In the genomic region with DNA sequence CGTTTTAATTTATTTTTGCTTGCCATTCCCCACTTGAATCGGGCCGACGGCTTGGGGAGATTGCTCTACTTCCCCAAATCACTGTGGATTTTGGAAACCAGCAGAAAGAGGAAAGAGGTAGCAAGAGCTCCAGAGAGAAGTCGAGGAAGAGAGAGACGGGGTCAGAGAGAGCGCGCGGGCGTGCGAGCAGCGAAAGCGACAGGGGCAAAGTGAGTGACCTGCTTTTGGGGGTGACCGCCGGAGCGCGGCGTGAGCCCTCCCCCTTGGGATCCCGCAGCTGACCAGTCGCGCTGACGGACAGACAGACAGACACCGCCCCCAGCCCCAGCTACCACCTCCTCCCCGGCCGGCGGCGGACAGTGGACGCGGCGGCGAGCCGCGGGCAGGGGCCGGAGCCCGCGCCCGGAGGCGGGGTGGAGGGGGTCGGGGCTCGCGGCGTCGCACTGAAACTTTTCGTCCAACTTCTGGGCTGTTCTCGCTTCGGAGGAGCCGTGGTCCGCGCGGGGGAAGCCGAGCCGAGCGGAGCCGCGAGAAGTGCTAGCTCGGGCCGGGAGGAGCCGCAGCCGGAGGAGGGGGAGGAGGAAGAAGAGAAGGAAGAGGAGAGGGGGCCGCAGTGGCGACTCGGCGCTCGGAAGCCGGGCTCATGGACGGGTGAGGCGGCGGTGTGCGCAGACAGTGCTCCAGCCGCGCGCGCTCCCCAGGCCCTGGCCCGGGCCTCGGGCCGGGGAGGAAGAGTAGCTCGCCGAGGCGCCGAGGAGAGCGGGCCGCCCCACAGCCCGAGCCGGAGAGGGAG, we compare ENCODE assay signal across 8 cellular contexts. TPM values are rescaled to one million over a fixed set of nuclear protein-coding genes. Genes with fewer than 3 reads are reported as not detected.
DNase-seq lines count a peak whose midpoint lies in the region; ATAC-seq, FAIRE-seq and TF ChIP-seq lines count a peak whose summit lies in the region.

No MANE protein-coding gene starts in this region.

- CTCF ChIA-PET in activated CD8-positive, alpha-beta T cell treated with anti-CD3 and anti-CD28 coated beads for 36 hours (lab: Charles Lee), result interaction anchor here (0.8 to 4.5 kb wide), 29 partner anchors 11 to 535 kb away, joined by 3 to 81 read pairs (median 8); partner anchors contain the start of genes GTPBP2 and MRPS18A
- CTCF ChIA-PET in endothelial cell of umbilical vein (lab: Charles Lee), result interaction anchor here (0.8 to 4.6 kb wide), 35 partner anchors 10 to 422 kb away, joined by 3 to 245 read pairs (median 5); partner anchors contain the start of genes MRPS18A and RSPH9

- peak overlapping the region; percentile 11 to 35 for H2BK12ac ChIP-seq in mesenchymal stem cell (ENCODE audit: low read length in 2 of 2)

- WGBS in mesenchymal stem cell, result under 1% methylated on average over 59 of the region's 84 CpGs

- H2AFZ ChIP-seq in endothelial cell of umbilical vein (ENCODE audit: low read depth, low read length) (peak overlapping the region; percentile 43), mesenchymal stem cell (ENCODE audit: low read depth, low read length) (peak overlapping the region; percentile 6)

- intact Hi-C loops in activated CD8-positive, alpha-beta T cell treated with anti-CD3 and anti-CD28 coated beads for 36 hours (cut with micrococcal nuclease), result loop anchor here (5.0 kb wide), 1 partner anchor 48 kb away; no protein-coding TSS in a partner anchor
- intact Hi-C loops in endothelial cell of umbilical vein (cut with micrococcal nuclease), result loop anchor here (1.0 to 5.0 kb wide), 6 partner anchors 47 to 287 kb away; no protein-coding TSS in a partner anchor

- H3K9ac ChIP-seq in endothelial cell of umbilical vein (replicated peaks; ENCODE audit: extremely low read depth, insufficient read depth, low read length), result peak overlapping the region; percentile 90
- H3K9ac ChIP-seq in mesenchymal stem cell (ENCODE audit: low read length), result peak overlapping the region; percentile 98

- H3K27me3 Mint-ChIP-seq in activated CD8-positive, alpha-beta T cell treated with anti-CD3 and anti-CD28 coated beads for 36 hours, result peaks cover 2% of the 10 kb centered on the region
- H3K27me3 Mint-ChIP-seq in stimulated activated naive CD8-positive, alpha-beta T cell treated with anti-CD3 and anti-CD28 coated beads, Interleukin-15, amount 100 ng/mL, for 72 hours, result no peaks in the 10 kb centered on the region

- TF ChIP-seq CTCF in activated CD8-positive, alpha-beta T cell treated with anti-CD3 and anti-CD28 coated beads for 36 hours (IDR thresholded peaks at IDR 0.05), result no peak
- TF ChIP-seq CTCF in endothelial cell of umbilical vein (IDR thresholded peaks at IDR 0.05; ENCODE audit: extremely low read depth in 1 of 2, insufficient read depth in 1 of 2, low read depth in 1 of 2, low read length in 2 of 2), result no peak

- H3K79me2 ChIP-seq in endothelial cell of umbilical vein (ENCODE audit: control insufficient read depth, insufficient read depth, low read length), result peaks cover 16% of the 10 kb centered on the region

- H3K27ac Mint-ChIP-seq in activated CD8-positive, alpha-beta T cell treated with anti-CD3 and anti-CD28 coated beads for 36 hours, result peak overlapping the region; percentile 93
- peak overlapping the region; percentile 84 to 100 for H3K27ac Mint-ChIP-seq in stimulated activated naive CD8-positive, alpha-beta T cell treated with anti-CD3 and anti-CD28 coated beads, Interleukin-15, amount 100 ng/mL, for 72 hours

- peak overlapping the region; percentile 71 for H3K27ac ChIP-seq in endothelial cell of umbilical vein (ENCODE audit: insufficient read depth, low read depth, low read length)
- peak overlapping the region; percentile 84 for H3K27ac ChIP-seq in mesenchymal stem cell (ENCODE audit: low read length, poor library complexity, severe bottlenecking)

- H3K79me1 ChIP-seq in mesenchymal stem cell (replicated peaks; ENCODE audit: low read length, poor library complexity, severe bottlenecking), result peaks cover 2% of the 10 kb centered on the region

- peak overlapping the region; percentile 63 for H2BK15ac ChIP-seq in mesenchymal stem cell (ENCODE audit: low read depth, poor library complexity, severe bottlenecking)

- H4K8ac ChIP-seq in mesenchymal stem cell (ENCODE audit: low read length), result no peak overlapping the region

- ATAC-seq in activated CD8-positive, alpha-beta T cell treated with anti-CD3 and anti-CD28 coated beads for 36 hours, result peak; percentile 11
- ATAC-seq in stimulated activated naive CD8-positive, alpha-beta T cell treated with anti-CD3 and anti-CD28 coated beads, Interleukin-15, amount 100 ng/mL, for 72 hours, result no peak
- no peak for ATAC-seq in GM18517 (IDR thresholded peaks at IDR 0.05; ENCODE audit: unreplicated experiment)

- no peaks in the 10 kb centered on the region for H4K20me1 ChIP-seq in endothelial cell of umbilical vein (replicated peaks; ENCODE audit: control insufficient read depth, extremely low read depth, insufficient read depth, low read length)

- peak overlapping the region; percentile 75 to 86 (median 81) for H3K4me3 ChIP-seq in endothelial cell of umbilical vein (replicated peaks in 1 of 3; ENCODE audit: insufficient read depth in 1 of 3, low read depth in 1 of 3, low read length in 3 of 3)
- peak overlapping the region; percentile 94 to 96 for H3K4me3 ChIP-seq in mesenchymal stem cell (ENCODE audit: insufficient read depth in 1 of 2, low read depth in 1 of 2, low read length in 2 of 2)

- H3K9me3 Mint-ChIP-seq in activated CD8-positive, alpha-beta T cell treated with anti-CD3 and anti-CD28 coated beads for 36 hours, result no peaks in the 10 kb centered on the region
- H3K9me3 Mint-ChIP-seq in stimulated activated naive CD8-positive, alpha-beta T cell treated with anti-CD3 and anti-CD28 coated beads, Interleukin-15, amount 100 ng/mL, for 72 hours, result no peaks in the 10 kb centered on the region

- no peaks in the 10 kb centered on the region for H3K9me1 ChIP-seq in endothelial cell of umbilical vein (replicated peaks; ENCODE audit: control insufficient read depth, extremely low read depth, insufficient read depth, low read length)

- no peaks in the 10 kb centered on the region for H3K36me3 ChIP-seq in endothelial cell of umbilical vein (ENCODE audit: control insufficient read depth in 2 of 2, extremely low read depth in 1 of 2, insufficient read depth in 2 of 2, low read length in 2 of 2)
- peaks cover 4 to 14% of the 10 kb centered on the region in 2 experiments for H3K36me3 ChIP-seq in mesenchymal stem cell (ENCODE audit: control insufficient read depth in 1 of 2, insufficient read depth in 2 of 2, low read depth in 1 of 2, low read length in 2 of 2)

- peak overlapping the region; percentile 46 for H2BK5ac ChIP-seq in mesenchymal stem cell (ENCODE audit: low read depth, low read length, poor library complexity, severe bottlenecking)

- peak overlapping the region; percentile 68 to 81 for H3K4ac ChIP-seq in mesenchymal stem cell (ENCODE audit: low read depth in 1 of 2, low read length in 2 of 2)

- H3K27me3 ChIP-seq in endothelial cell of umbilical vein (ENCODE audit: control insufficient read depth in 2 of 2, insufficient read depth in 2 of 2, low read length in 2 of 2) (no peaks in the 10 kb centered on the region), mesenchymal stem cell (ENCODE audit: control insufficient read depth in 1 of 2, insufficient read depth in 1 of 2, low read length in 2 of 2) (no peaks in the 10 kb centered on the region)

- peak overlapping the region; percentile 47 to 76 for H3K14ac ChIP-seq in mesenchymal stem cell (ENCODE audit: low read length in 2 of 2)

- peak overlapping the region in 1 of 2 experiments; percentile 81 for H3K23ac ChIP-seq in mesenchymal stem cell (ENCODE audit: low read length in 2 of 2)

- peak overlapping the region; percentile 39 for H2BK120ac ChIP-seq in mesenchymal stem cell (ENCODE audit: low read depth, low read length)

- H3K4me1 ChIP-seq in endothelial cell of umbilical vein (ENCODE audit: control insufficient read depth, extremely low read depth, insufficient read depth, low read length) (peaks cover 19% of the 10 kb centered on the region), mesenchymal stem cell (ENCODE audit: control insufficient read depth, insufficient read depth, low read depth, low read length) (peaks cover 32% of the 10 kb centered on the region)

- peak overlapping the region; percentile 85 for H3K4me2 ChIP-seq in endothelial cell of umbilical vein (ENCODE audit: insufficient read depth, low read length)
- H3K4me2 ChIP-seq in mesenchymal stem cell (ENCODE audit: low read length, poor library complexity, severe bottlenecking), result peak overlapping the region; percentile 68

- H2AK5ac ChIP-seq in mesenchymal stem cell (ENCODE audit: low read length, severe bottlenecking), result no peak overlapping the region

- peak overlapping the region; percentile 76 for H4K91ac ChIP-seq in mesenchymal stem cell (ENCODE audit: low read length)

- BruUV-seq in endothelial cell of umbilical vein (replicated peaks; lab: Mats Ljungman, UMichigan), result no TSS peak

- H3K36me3 Mint-ChIP-seq in activated CD8-positive, alpha-beta T cell treated with anti-CD3 and anti-CD28 coated beads for 36 hours (ENCODE audit: low read depth), result peaks cover 37% of the 10 kb centered on the region

- peak; percentile 64 for FAIRE-seq in endothelial cell of umbilical vein (lab: Jason Lieb, UNC)

- H3K4me1 Mint-ChIP-seq in activated CD8-positive, alpha-beta T cell treated with anti-CD3 and anti-CD28 coated beads for 36 hours (ENCODE audit: low read depth), result peaks cover 33% of the 10 kb centered on the region
- peaks cover 45% of the 10 kb centered on the region for H3K4me1 Mint-ChIP-seq in stimulated activated naive CD8-positive, alpha-beta T cell treated with anti-CD3 and anti-CD28 coated beads, Interleukin-15, amount 100 ng/mL, for 72 hours

- H3K9me3 ChIP-seq in endothelial cell of umbilical vein (replicated peaks; ENCODE audit: control insufficient read depth, insufficient read depth, low read length), result no peaks in the 10 kb centered on the region
- H3K9me3 ChIP-seq in mesenchymal stem cell (ENCODE audit: control insufficient read depth, low read length), result no peaks in the 10 kb centered on the region

- peak; percentile 21 for TF ChIP-seq POLR2A in endothelial cell of umbilical vein (IDR thresholded peaks at IDR 0.05; ENCODE audit: low read depth, low read length)

- dilution Hi-C loops in endothelial cell of umbilical vein (cut with MboI; ENCODE audit: extremely low pct_ligation_motif_present, low sequenced_read_pairs), result no loop called here

- POLR2A ChIA-PET in activated CD8-positive, alpha-beta T cell treated with anti-CD3 and anti-CD28 coated beads for 36 hours (lab: Charles Lee), result interaction anchor here (0.6 to 4.5 kb wide), 23 partner anchors 9 to 477 kb away, joined by 3 to 26 read pairs (median 3); partner anchors contain the start of genes GTPBP2, HSP90AB1 and MRPS18A
- POLR2A ChIA-PET in endothelial cell of umbilical vein (lab: Charles Lee), result interaction anchor here (0.8 to 1.6 kb wide), 5 partner anchors 25 to 310 kb away, joined by 3 to 4 read pairs (median 4); partner anchors contain the start of genes GTPBP2 and RSPH9

- H3K4me3 Mint-ChIP-seq in activated CD8-positive, alpha-beta T cell treated with anti-CD3 and anti-CD28 coated beads for 36 hours, result peak overlapping the region; percentile 97
- peak overlapping the region; percentile 91 to 92 for H3K4me3 Mint-ChIP-seq in stimulated activated naive CD8-positive, alpha-beta T cell treated with anti-CD3 and anti-CD28 coated beads, Interleukin-15, amount 100 ng/mL, for 72 hours

- H3K18ac ChIP-seq in mesenchymal stem cell (ENCODE audit: low read depth in 1 of 2, low read length in 2 of 2), result peak overlapping the region; percentile 91 to 99

- peak; percentile 15 for DNase-seq in activated T-cell treated with anti-CD3 and anti-CD28 coated beads for 4 hours
- DNase-seq in activated T-cell treated with anti-CD3 and anti-CD28 coated beads, Interleukin-2, amount 50 U/mL, for 1 hour, result no peak
- DNase-seq in NCI-H2029 treated with DMSO at 0.1 percent for 48 hours (lab: John Stamatoyannopoulos, UW), result peak; percentile 23
- peak; percentile 63 for DNase-seq in activated CD8-positive, alpha-beta T cell treated with anti-CD3 and anti-CD28 coated beads for 36 hours
- DNase-seq in endothelial cell of umbilical vein (ENCODE audit: low read depth, low spot score), result peak; percentile 65
- peak; percentile 81 for DNase-seq in mesenchymal stem cell
- peak; percentile 40 to 55 for DNase-seq in stimulated activated naive CD8-positive, alpha-beta T cell treated with anti-CD3 and anti-CD28 coated beads, Interleukin-15, amount 100 ng/mL, for 72 hours

RNA-seq across cellular contexts. Expression of gene VEGFA, which starts 0.6 kb away (rescaled TPM):
- total RNA-seq in activated CD8-positive, alpha-beta T cell treated with anti-CD3 and anti-CD28 coated beads for 36 hours, result 100 to 1,000 TPM in 1 of 2 experiments, 10 to 100 TPM in 1; 93.7 to 104 TPM
- 16.6 and 18.1 TPM in 2 replicates for total RNA-seq in endothelial cell of umbilical vein
- polyA plus RNA-seq in endothelial cell of umbilical vein, result 19.9 and 26.2 TPM in 2 replicates
- polyA plus RNA-seq in endothelial cell of umbilical vein (2011; cell fraction: cytosol; rRNA removed), result 25.8 and 26.3 TPM in 2 replicates
- polyA plus RNA-seq in endothelial cell of umbilical vein (2011; cell fraction: nucleus; rRNA removed), result 85.5 and 96.9 TPM in 2 replicates
- 15.5 and 19.0 TPM in 2 replicates for polyA plus RNA-seq in endothelial cell of umbilical vein (2012)
- polyA minus RNA-seq in endothelial cell of umbilical vein, result 44.6 and 71.9 TPM in 2 replicates
- polyA minus RNA-seq in endothelial cell of umbilical vein (2011; cell fraction: cytosol; rRNA and poly(A)+ RNA removed), result 44.8 TPM
- polyA minus RNA-seq in endothelial cell of umbilical vein (2011; cell fraction: nucleus; rRNA and poly(A)+ RNA removed), result 16.2 and 21.6 TPM in 2 replicates
- polyA plus RNA-seq in mesenchymal stem cell (2013, experiment 1 of 2), result 94.9 TPM
- 89.3 TPM for polyA plus RNA-seq in mesenchymal stem cell (2013, experiment 2 of 2)
